In the genomic region with DNA sequence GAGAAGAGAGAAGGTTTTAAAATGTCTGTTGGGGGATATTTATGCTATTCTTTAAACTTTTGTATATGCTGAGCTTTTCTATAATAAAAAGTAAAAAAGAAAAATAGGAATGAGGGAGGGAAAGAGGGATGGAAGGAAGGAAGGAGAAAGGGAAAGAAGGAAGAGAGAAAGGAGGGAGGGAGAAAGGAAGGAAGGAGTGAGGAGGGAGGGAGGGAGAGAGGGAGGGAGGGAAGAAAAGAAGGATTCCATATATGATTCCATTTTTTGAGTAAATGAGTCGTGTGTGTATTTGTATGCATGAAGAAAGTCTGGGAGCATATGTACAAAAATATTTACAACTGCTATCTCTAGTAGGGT, we compare ENCODE assay signal across 21 cellular contexts.
"Had no signal": no experiment of that assay in that cellular context is flagged by ENCODE, and none has a peak within 500 bp of the region (broad histone marks: within the 10 kb centered on the region; RNA-seq: fewer than 3 reads in every experiment).

No MANE protein-coding gene starts in this region.

- H3K27me3 ChIP-seq: SJSA1 had no signal

- H3K36me3 ChIP-seq: SJSA1 had no signal

- H3K4me2 ChIP-seq: KMS-11 had no signal

- H3K4me3 ChIP-seq: SJSA1, SK-N-MC had no signal

- DNase-seq: IMR-90, Kasumi-1, MM.1S, NCI-H1092 treated with DMSO at 0.1 percent for 48 hours, NCI-H1436, NCI-H187, NCI-H2029, NCI-H2081 treated with DMSO at 0.1 percent for 48 hours, NCI-H2171, NCI-H226, NCI-H446, NCI-H510A, NCI-H524 treated with DMSO at 0.1 percent for 48 hours, NCI-H69, NCI-H774, Right ventricle myocardium superior, RPMI8226, SIG-M5 had no signal

- H3K9ac ChIP-seq: KMS-11 had no signal

- H3K4me1 ChIP-seq: SJSA1 had no signal

- H3K27ac ChIP-seq: KMS-11, SJSA1, SK-N-MC had no signal

- H3K9me3 ChIP-seq: SJSA1 had no signal
